In genomic region chr19:2900296-2901252, GRCh38 we compare ENCODE assay signal across 1 cellular context.
A peak's percentile ranks its signal among the peaks of the same experiment; 100 is the strongest.
TF ChIP-seq lines count a peak whose summit lies in the region.

Gene ZNF57, plus strand, starts transcription at chr19:2900928. Its CDS starts 118 bp downstream, at chr19:2901046.

TF ChIP-seq in HepG2, 621 proteins besides CTCF, POLR2A, EP300 and RAD21 (continued from another document and continues in another):
- TF ChIP-seq ZBTB4 (CRISPR knock-in tag; IDR thresholded peaks at IDR 0.05; ENCODE audit: borderline replicate concordance): no peak
- TF ChIP-seq, protein P1, sequence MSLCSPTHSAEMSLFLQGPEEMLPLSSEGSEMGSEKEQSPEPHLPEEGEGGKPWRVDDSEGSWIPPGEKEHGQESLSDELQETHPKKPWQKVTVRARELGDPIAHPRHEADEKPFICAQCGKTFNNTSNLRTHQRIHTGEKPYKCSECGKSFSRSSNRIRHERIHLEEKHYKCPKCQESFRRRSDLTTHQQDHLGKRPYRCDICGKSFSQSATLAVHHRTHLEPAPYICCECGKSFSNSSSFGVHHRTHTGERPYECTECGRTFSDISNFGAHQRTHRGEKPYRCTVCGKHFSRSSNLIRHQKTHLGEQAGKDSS (CRISPR knock-in tag; IDR thresholded peaks at IDR 0.05; ENCODE audit: borderline replicate concordance, low read depth): peak; percentile 54; the same call in 1 of the 2 replicates
- no peak for TF ChIP-seq ZNF460 (CRISPR knock-in tag; IDR thresholded peaks at IDR 0.05; ENCODE audit: borderline replicate concordance)
- TF ChIP-seq ZNF382 (CRISPR knock-in tag; IDR thresholded peaks at IDR 0.05; ENCODE audit: borderline replicate concordance): no peak
- no peak; the same call in 1 of the 2 replicates for TF ChIP-seq NCOR1 (IDR thresholded peaks at IDR 0.05; ENCODE audit: borderline replicate concordance, low read length)
- TF ChIP-seq MXD3 (CRISPR knock-in tag; IDR thresholded peaks at IDR 0.05): no peak; the same call in none of the 2 replicates
- peak; percentile 40; the same call in 1 of the 2 replicates for TF ChIP-seq ZBTB20 (CRISPR knock-in tag; IDR thresholded peaks at IDR 0.05; ENCODE audit: borderline replicate concordance, low read depth)
- TF ChIP-seq NCOA5 (CRISPR knock-in tag; IDR thresholded peaks at IDR 0.05): no peak
- no peak for TF ChIP-seq RBM22 (optimal IDR thresholded peaks at IDR 0.05; ENCODE audit: low read length)
- no peak for TF ChIP-seq NR2F6 (IDR thresholded peaks at IDR 0.05)
- TF ChIP-seq NR2F6 (CRISPR knock-in tag; IDR thresholded peaks at IDR 0.05): no peak; the same call in 1 of the 2 replicates
- peak; percentile 60; the same call in 1 of the 2 replicates for TF ChIP-seq REPIN1 (CRISPR knock-in tag; IDR thresholded peaks at IDR 0.05; ENCODE audit: borderline replicate concordance, low read depth)
- peak; percentile 79; the same call in 1 of the 2 replicates for TF ChIP-seq ZNF296 (CRISPR knock-in tag; conservative IDR thresholded peaks at IDR 0.05)
- TF ChIP-seq TMF1 (CRISPR knock-in tag; IDR thresholded peaks at IDR 0.05; ENCODE audit: low read depth): peak; percentile 63; the same call in 1 of the 2 replicates
- no peak for TF ChIP-seq HIVEP1 (CRISPR knock-in tag; IDR thresholded peaks at IDR 0.05)
- no peak for TF ChIP-seq ZNF678 (CRISPR knock-in tag; IDR thresholded peaks at IDR 0.05)
- TF ChIP-seq ZUFSP (CRISPR knock-in tag; IDR thresholded peaks at IDR 0.05; ENCODE audit: borderline replicate concordance): no peak
- no peak for TF ChIP-seq SETDB1 (CRISPR knock-in tag; IDR thresholded peaks at IDR 0.05; ENCODE audit: borderline replicate concordance)
- no peak for TF ChIP-seq NR2F2 (IDR thresholded peaks at IDR 0.05; ENCODE audit: borderline replicate concordance, low read depth)
- no peak for TF ChIP-seq SMARCC2 (IDR thresholded peaks at IDR 0.05)
- peak; percentile 82; the same call in 1 of the 2 replicates for TF ChIP-seq TAF1 (CRISPR knock-in tag; IDR thresholded peaks at IDR 0.05)
- TF ChIP-seq JARID2 (CRISPR knock-in tag; IDR thresholded peaks at IDR 0.05; ENCODE audit: insufficient replicate concordance): no peak
- peak; percentile 72; the same call in 1 of the 2 replicates for TF ChIP-seq BCL3 (CRISPR knock-in tag; IDR thresholded peaks at IDR 0.05)
- peak; percentile 71 for TF ChIP-seq KLF12 (CRISPR knock-in tag; IDR thresholded peaks at IDR 0.05; ENCODE audit: borderline replicate concordance)
- TF ChIP-seq ZNF780A (CRISPR knock-in tag; IDR thresholded peaks at IDR 0.05): no peak
- TF ChIP-seq NBN (conservative IDR thresholded peaks at IDR 0.05): no peak
- no peak for TF ChIP-seq THAP7 (CRISPR knock-in tag; IDR thresholded peaks at IDR 0.05)
- no peak for TF ChIP-seq ZNF101 (CRISPR knock-in tag; IDR thresholded peaks at IDR 0.05; ENCODE audit: borderline replicate concordance, low read depth)
- TF ChIP-seq, protein P2, sequence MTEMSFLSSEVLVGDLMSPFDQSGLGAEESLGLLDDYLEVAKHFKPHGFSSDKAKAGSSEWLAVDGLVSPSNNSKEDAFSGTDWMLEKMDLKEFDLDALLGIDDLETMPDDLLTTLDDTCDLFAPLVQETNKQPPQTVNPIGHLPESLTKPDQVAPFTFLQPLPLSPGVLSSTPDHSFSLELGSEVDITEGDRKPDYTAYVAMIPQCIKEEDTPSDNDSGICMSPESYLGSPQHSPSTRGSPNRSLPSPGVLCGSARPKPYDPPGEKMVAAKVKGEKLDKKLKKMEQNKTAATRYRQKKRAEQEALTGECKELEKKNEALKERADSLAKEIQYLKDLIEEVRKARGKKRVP (CRISPR knock-in tag; IDR thresholded peaks at IDR 0.05): no peak; a peak in 1 of 4 replicates
- TF ChIP-seq ZSCAN22 (CRISPR knock-in tag; IDR thresholded peaks at IDR 0.05): 0 out of 2 replicates have a peak, but pooled peaks have one; percentile 4
- no peak for TF ChIP-seq IRF1 (CRISPR knock-in tag; IDR thresholded peaks at IDR 0.05; ENCODE audit: low read depth)
- TF ChIP-seq GPBP1L1 (CRISPR knock-in tag; IDR thresholded peaks at IDR 0.05): no peak
- TF ChIP-seq ZNF570 (CRISPR knock-in tag; IDR thresholded peaks at IDR 0.05; ENCODE audit: borderline replicate concordance): no peak
- peak; percentile 78 for TF ChIP-seq PITX1 (CRISPR knock-in tag; IDR thresholded peaks at IDR 0.05)
- TF ChIP-seq NFKB2 (CRISPR knock-in tag; IDR thresholded peaks at IDR 0.05; ENCODE audit: borderline replicate concordance): no peak
- TF ChIP-seq FOXO4 (CRISPR knock-in tag; conservative IDR thresholded peaks at IDR 0.05): no peak
- TF ChIP-seq ARID2 (CRISPR knock-in tag; IDR thresholded peaks at IDR 0.05; ENCODE audit: borderline replicate concordance): peak; percentile 90
- peak; percentile 36 for TF ChIP-seq RBM39 (IDR thresholded peaks at IDR 0.05; ENCODE audit: low read depth, low read length, poor library complexity, severe bottlenecking)
- no peak for TF ChIP-seq CHD4 (IDR thresholded peaks at IDR 0.05; ENCODE audit: borderline replicate concordance, low read length)
- peak; percentile 70; the same call in 1 of the 2 replicates for TF ChIP-seq ZSCAN9 (CRISPR knock-in tag; IDR thresholded peaks at IDR 0.05; ENCODE audit: borderline replicate concordance)
- TF ChIP-seq CCAR2 (optimal IDR thresholded peaks at IDR 0.05; ENCODE audit: low read depth, low read length): no peak
- no peak for TF ChIP-seq DBP (CRISPR knock-in tag; IDR thresholded peaks at IDR 0.05; ENCODE audit: not compliant biosample characterization)
- TF ChIP-seq GTF2F1 (IDR thresholded peaks at IDR 0.05; ENCODE audit: low read length): no peak
- peak; percentile 22; the same call in 1 of the 2 replicates for TF ChIP-seq KDM2A (CRISPR knock-in tag; IDR thresholded peaks at IDR 0.05; ENCODE audit: borderline replicate concordance, low read depth)
- TF ChIP-seq, protein P3, sequence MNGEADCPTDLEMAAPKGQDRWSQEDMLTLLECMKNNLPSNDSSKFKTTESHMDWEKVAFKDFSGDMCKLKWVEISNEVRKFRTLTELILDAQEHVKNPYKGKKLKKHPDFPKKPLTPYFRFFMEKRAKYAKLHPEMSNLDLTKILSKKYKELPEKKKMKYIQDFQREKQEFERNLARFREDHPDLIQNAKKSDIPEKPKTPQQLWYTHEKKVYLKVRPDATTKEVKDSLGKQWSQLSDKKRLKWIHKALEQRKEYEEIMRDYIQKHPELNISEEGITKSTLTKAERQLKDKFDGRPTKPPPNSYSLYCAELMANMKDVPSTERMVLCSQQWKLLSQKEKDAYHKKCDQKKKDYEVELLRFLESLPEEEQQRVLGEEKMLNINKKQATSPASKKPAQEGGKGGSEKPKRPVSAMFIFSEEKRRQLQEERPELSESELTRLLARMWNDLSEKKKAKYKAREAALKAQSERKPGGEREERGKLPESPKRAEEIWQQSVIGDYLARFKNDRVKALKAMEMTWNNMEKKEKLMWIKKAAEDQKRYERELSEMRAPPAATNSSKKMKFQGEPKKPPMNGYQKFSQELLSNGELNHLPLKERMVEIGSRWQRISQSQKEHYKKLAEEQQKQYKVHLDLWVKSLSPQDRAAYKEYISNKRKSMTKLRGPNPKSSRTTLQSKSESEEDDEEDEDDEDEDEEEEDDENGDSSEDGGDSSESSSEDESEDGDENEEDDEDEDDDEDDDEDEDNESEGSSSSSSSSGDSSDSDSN (CRISPR knock-in tag; IDR thresholded peaks at IDR 0.05): no peak
- no peak for TF ChIP-seq SATB2 (CRISPR knock-in tag; IDR thresholded peaks at IDR 0.05)
- TF ChIP-seq ETV5 (CRISPR knock-in tag; IDR thresholded peaks at IDR 0.05; ENCODE audit: borderline replicate concordance): peak; percentile 19; the same call in 1 of the 2 replicates
- TF ChIP-seq ZNF784 (CRISPR knock-in tag; IDR thresholded peaks at IDR 0.05; ENCODE audit: borderline replicate concordance): 0 out of 2 replicates have a peak, but pooled peaks have one; percentile 59
